ENCODE assay signal across 8 cellular contexts in genomic region chr10:110304394-110304779, GRCh38. TPM values are rescaled to one million over a fixed set of nuclear protein-coding genes. Genes with fewer than 3 reads are reported as not detected.
A peak's percentile ranks its signal among the peaks of the same experiment; 100 is the strongest.
DNase-seq lines count a peak whose midpoint lies in the region; ATAC-seq, FAIRE-seq and TF ChIP-seq lines count a peak whose summit lies in the region.

No MANE protein-coding gene starts in this region.

- H3K9ac ChIP-seq in KMS-11, result peak overlapping the region; percentile 79

- peaks cover 55% of the 10 kb centered on the region for H3K79me2 ChIP-seq in KMS-11 (ENCODE audit: insufficient read depth, low read depth)

- no peak for FAIRE-seq in bronchial epithelial cell (lab: Jason Lieb, UNC)

- H3K9me3 ChIP-seq in lung (ENCODE audit: control insufficient read depth in 2 of 2, insufficient read depth in 1 of 2, low read length in 1 of 2) (no peaks in the 10 kb centered on the region), upper lobe of left lung (no peaks in the 10 kb centered on the region)

- TF ChIP-seq EP300 in upper lobe of left lung (IDR thresholded peaks at IDR 0.05), result no peak

- H3K4me3 ChIP-seq in GM06990 (replicated peaks; ENCODE audit: low read depth, low read length), result peak overlapping the region; percentile 92
- no peak overlapping the region for H3K4me3 ChIP-seq in KMS-11 (IDR thresholded peaks at IDR 0.05; ENCODE audit: insufficient read depth, low read depth, low read length)
- peak overlapping the region; percentile 86 for H3K4me3 ChIP-seq in bronchial epithelial cell (ENCODE audit: low read depth, low read length)
- peak overlapping the region; percentile 96 for H3K4me3 ChIP-seq in lung
- peak overlapping the region; percentile 21 to 88 (median 76) for H3K4me3 ChIP-seq in upper lobe of left lung

- WGBS in lung, 2 donors, result 0 to 1% methylated on average over 33 to 42 of the region's 42 CpGs
- WGBS in upper lobe of left lung, 2 donors, result 0% methylated on average over 14 of the region's 42 CpGs; no CpG with 5 or more reads in 1 of the 2 donors

- no peaks in the 10 kb centered on the region for H4K20me1 ChIP-seq in KMS-11 (ENCODE audit: insufficient read depth)

- ATAC-seq in GM21619 (IDR thresholded peaks at IDR 0.05; ENCODE audit: unreplicated experiment) (peak; percentile 37), lung (ENCODE audit: insufficient read depth, low FRiP score) (peak; percentile 63), upper lobe of left lung (ENCODE audit: low FRiP score in 2 of 2) (peak; percentile 80 to 82)

- DNase-seq in GM06990 (ENCODE audit: extremely low read depth, insufficient read length) (peak; percentile 62), bronchial epithelial cell (ENCODE audit: low read depth) (no peak), lung (ENCODE audit: low spot score) (no peak), upper lobe of left lung (peak; percentile 31 to 93), AML-193 (lab: John Stamatoyannopoulos, UW) (no peak), SKM-1 (lab: John Stamatoyannopoulos, UW; ENCODE audit: unreplicated experiment) (no peak)

- no peak for TF ChIP-seq POLR2A in upper lobe of left lung (IDR thresholded peaks at IDR 0.05)

- H3K4me2 ChIP-seq in KMS-11, result peak overlapping the region; percentile 65; the same call in 1 of the 2 replicates

- peak overlapping the region; percentile 86; the same call in 1 of the 2 replicates for H2AFZ ChIP-seq in KMS-11 (ENCODE audit: low read depth)

- H3K36me3 ChIP-seq in GM06990 (ENCODE audit: control insufficient read depth, insufficient read depth, low read length) (peaks cover 6% of the 10 kb centered on the region), KMS-11 (ENCODE audit: insufficient read depth) (peaks cover 21% of the 10 kb centered on the region; the same call in 1 of the 2 replicates), bronchial epithelial cell (ENCODE audit: control insufficient read depth, insufficient read depth, low read length) (peaks cover 5% of the 10 kb centered on the region), lung (ENCODE audit: control insufficient read depth in 2 of 2, insufficient read depth in 2 of 2, low read length in 2 of 2) (peaks cover 2 to 9% of the 10 kb centered on the region in 2 donors), upper lobe of left lung (peaks cover 0 to 35% (median 19%) of the 10 kb centered on the region in 4 donors)

- H3K27ac ChIP-seq in KMS-11 (peak overlapping the region; percentile 65), lung (ENCODE audit: low read depth in 1 of 2, low read length in 1 of 2) (peak overlapping the region; percentile 88 to 90), upper lobe of left lung (peak overlapping the region; percentile 95 to 97 (median 96))

- no peak for TF ChIP-seq CTCF in GM06990 (IDR thresholded peaks at IDR 0.05; ENCODE audit: insufficient read depth, low read length, poor library complexity, severe bottlenecking)
- TF ChIP-seq CTCF in KMS-11 (conservative IDR thresholded peaks at IDR 0.05; ENCODE audit: low read depth, low read length), result no peak
- TF ChIP-seq CTCF in bronchial epithelial cell (IDR thresholded peaks at IDR 0.05; ENCODE audit: insufficient read depth, low read length, severe bottlenecking), result no peak
- no peak for TF ChIP-seq CTCF in lung (IDR thresholded peaks at IDR 0.05; ENCODE audit: control extremely low read depth, extremely low read depth)
- peak in 2 of 6 experiments; percentile 4 to 39 for TF ChIP-seq CTCF in upper lobe of left lung (IDR thresholded peaks at IDR 0.05)

- H3K27me3 ChIP-seq in GM06990 (replicated peaks; ENCODE audit: control insufficient read depth, insufficient read depth, low read length), result no peaks in the 10 kb centered on the region
- H3K27me3 ChIP-seq in KMS-11 (ENCODE audit: insufficient read depth, low read depth), result no peaks in the 10 kb centered on the region
- no peaks in the 10 kb centered on the region for H3K27me3 ChIP-seq in bronchial epithelial cell (ENCODE audit: control insufficient read depth, insufficient read depth, low read length)
- no peaks in the 10 kb centered on the region for H3K27me3 ChIP-seq in lung (ENCODE audit: control insufficient read depth, insufficient read depth)
- H3K27me3 ChIP-seq in upper lobe of left lung, result no peaks in the 10 kb centered on the region

- peaks cover 51% of the 10 kb centered on the region for H3K4me1 ChIP-seq in KMS-11 (ENCODE audit: low read depth, poor library complexity, severe bottlenecking)
- H3K4me1 ChIP-seq in lung (ENCODE audit: control insufficient read depth in 2 of 2, insufficient read depth in 2 of 2, low read length in 2 of 2), result peaks cover 3 to 15% of the 10 kb centered on the region in 2 donors
- peaks cover 33 to 48% (median 38%) of the 10 kb centered on the region in 4 donors for H3K4me1 ChIP-seq in upper lobe of left lung

RNA-seq across cellular contexts. Expression of gene SMNDC1, which starts 0.3 kb away (rescaled TPM):
- total RNA-seq in bronchial epithelial cell (6.3 and 6.8 TPM in 2 replicates), lung (10 to 100 TPM; 24.4 to 29.2 TPM), upper lobe of left lung (10 to 100 TPM; 13.5 to 28.2 (median 22.9) TPM)
- polyA plus RNA-seq in lung, result 10 to 100 TPM; 11.8 to 13.3 TPM

Comparison
In these comparisons a context has a peak if more than half of its experiments do, and no peak if none do; other contexts are left out.
1. DNase-seq: peak in GM06990 (single experiment) and upper lobe of left lung (2 of 2); none in bronchial epithelial cell (single experiment), lung (single experiment), AML-193 (0 of 2) and SKM-1 (single experiment).
2. Peak in every context shown above with its lines, with median percentiles within 50 percentile points of each other: ATAC-seq and H3K27ac ChIP-seq.